15 cellular contexts compared by ENCODE assay signal in genomic region chr4:185933078-185933581, GRCh38.
DNase-seq lines count a peak whose midpoint lies in the region; ATAC-seq and TF ChIP-seq lines count a peak whose summit lies in the region.
"Had no signal": no experiment of that assay in that cellular context is flagged by ENCODE, and none has a peak within 500 bp of the region (broad histone marks: within the 10 kb centered on the region; RNA-seq: fewer than 3 reads in every experiment).

No MANE protein-coding gene starts in this region.

- no peaks in the 10 kb centered on the region for H3K27me3 ChIP-seq in right atrium auricular region

- no peak for TF ChIP-seq CTCF in brain (conservative IDR thresholded peaks at IDR 0.05)
- TF ChIP-seq CTCF in right atrium auricular region (IDR thresholded peaks at IDR 0.05): no peak

- peaks cover 36% of the 10 kb centered on the region for H3K36me3 Mint-ChIP-seq in brain

- ATAC-seq in GM21447 (IDR thresholded peaks at IDR 0.05; ENCODE audit: unreplicated experiment) (no peak), HG03520 (IDR thresholded peaks at IDR 0.05; ENCODE audit: unreplicated experiment) (no peak)
- ATAC-seq: activated T-helper 17 cell treated with anti-CD3 and anti-CD28 coated beads, Interleukin-2, amount 50 U/mL, for 72 hours; K562 had no signal

- H3K9me3 Mint-ChIP-seq in brain: peaks cover 0 to 3% (median 0%) of the 10 kb centered on the region in 5 experiments
- H3K9me3 Mint-ChIP-seq: activated B cell treated with CpG ODN at 0.5 μM for 24 hours; activated T-helper 17 cell treated with anti-CD3 and anti-CD28 coated beads, Interleukin-2, amount 50 U/mL, for 72 hours had no signal

- DNase-seq in HT1080 (ENCODE audit: low read depth) (peak; percentile 90), right atrium auricular region (ENCODE audit: low spot score) (no peak), stromal cell of bone marrow (ENCODE audit: low read depth) (peak; percentile 93), amygdala (lab: John Stamatoyannopoulos, UW) (no peak), NCI-H748 (lab: John Stamatoyannopoulos, UW; ENCODE audit: unreplicated experiment) (no peak)
- DNase-seq: activated B cell treated with CpG ODN at 0.5 μM for 24 hours; cortex of kidney; RPMI8226; small intestine; stimulated activated CD8-positive, alpha-beta memory T cell treated with anti-CD3 and anti-CD28 coated beads, Interleukin-4, amount 100 ng/mL, for 48 hours had no signal

- H3K27ac ChIP-seq in right atrium auricular region: peak overlapping the region; percentile 14 to 23

- H3K36me3 ChIP-seq in right atrium auricular region: no peaks in the 10 kb centered on the region

- no peak overlapping the region for H3K4me3 Mint-ChIP-seq in brain
- H3K4me3 Mint-ChIP-seq: activated B cell treated with CpG ODN at 0.5 μM for 24 hours; activated T-helper 17 cell treated with anti-CD3 and anti-CD28 coated beads, Interleukin-2, amount 50 U/mL, for 72 hours had no signal

- H3K4me1 Mint-ChIP-seq in brain: peaks cover 34% of the 10 kb centered on the region
- H3K4me1 Mint-ChIP-seq: activated B cell treated with CpG ODN at 0.5 μM for 24 hours; activated T-helper 17 cell treated with anti-CD3 and anti-CD28 coated beads, Interleukin-2, amount 50 U/mL, for 72 hours had no signal

- no peaks in the 10 kb centered on the region for H3K9me3 ChIP-seq in right atrium auricular region

- no peak overlapping the region for H3K4me3 ChIP-seq in right atrium auricular region
- H3K4me3 ChIP-seq: K562 had no signal

- peaks cover 31% of the 10 kb centered on the region for H3K27me3 Mint-ChIP-seq in brain

- H3K4me1 ChIP-seq in right atrium auricular region: peaks cover 0 to 5% of the 10 kb centered on the region in 2 donors

- peak overlapping the region in 3 of 5 experiments; percentile 15 to 82 (median 54) for H3K27ac Mint-ChIP-seq in brain
- H3K27ac Mint-ChIP-seq: activated B cell treated with CpG ODN at 0.5 μM for 24 hours; activated T-helper 17 cell treated with anti-CD3 and anti-CD28 coated beads, Interleukin-2, amount 50 U/mL, for 72 hours had no signal

Comparison
In these comparisons a context has a peak if more than half of its experiments do, and no peak if none do; other contexts are left out.
1. DNase-seq: peak in HT1080 (single experiment) and stromal cell of bone marrow (single experiment); none in right atrium auricular region (single experiment), amygdala (0 of 56) and NCI-H748 (single experiment).